1 cellular context compared by ENCODE assay signal in the genomic region with DNA sequence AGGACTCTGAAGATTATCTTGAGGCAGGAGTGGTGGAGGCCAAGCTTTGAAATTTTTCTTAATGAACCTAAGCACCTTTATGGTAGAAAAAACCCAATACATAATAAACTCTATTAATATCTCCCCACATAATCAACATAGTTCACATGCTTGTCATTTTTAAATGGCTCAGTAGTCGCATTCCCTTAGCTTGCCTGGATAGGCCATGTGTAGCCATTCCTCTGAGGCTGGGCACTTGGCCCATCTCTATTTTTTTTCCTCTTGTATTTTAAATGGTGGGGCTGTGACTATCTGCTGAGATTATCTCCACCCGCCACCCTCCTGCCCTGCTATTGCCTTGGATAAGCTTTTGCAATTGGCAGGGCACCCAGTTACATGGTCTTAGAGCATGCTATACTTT.
TF ChIP-seq lines count a peak whose summit lies in the region.

No MANE protein-coding gene starts in this region.

TF ChIP-seq in IMR-90, 13 proteins besides CTCF, POLR2A, EP300 and RAD21 (continued from another document):
- TF ChIP-seq, protein P1, sequence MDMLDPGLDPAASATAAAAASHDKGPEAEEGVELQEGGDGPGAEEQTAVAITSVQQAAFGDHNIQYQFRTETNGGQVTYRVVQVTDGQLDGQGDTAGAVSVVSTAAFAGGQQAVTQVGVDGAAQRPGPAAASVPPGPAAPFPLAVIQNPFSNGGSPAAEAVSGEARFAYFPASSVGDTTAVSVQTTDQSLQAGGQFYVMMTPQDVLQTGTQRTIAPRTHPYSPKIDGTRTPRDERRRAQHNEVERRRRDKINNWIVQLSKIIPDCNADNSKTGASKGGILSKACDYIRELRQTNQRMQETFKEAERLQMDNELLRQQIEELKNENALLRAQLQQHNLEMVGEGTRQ (IDR thresholded peaks at IDR 0.05; ENCODE audit: low read depth, low read length), result no peak
- TF ChIP-seq BHLHE40 (IDR thresholded peaks at IDR 0.05; ENCODE audit: low read depth, low read length) (no peak), MAZ (IDR thresholded peaks at IDR 0.05; ENCODE audit: borderline replicate concordance, low read depth, low read length) (no peak), NFE2L2 (IDR thresholded peaks at IDR 0.05; ENCODE audit: low read depth, low read length) (no peak), CHD1 (IDR thresholded peaks at IDR 0.05; ENCODE audit: low read depth, low read length) (no peak), CEBPB (IDR thresholded peaks at IDR 0.05; ENCODE audit: low read depth, low read length) (no peak), RCOR1 (IDR thresholded peaks at IDR 0.05; ENCODE audit: insufficient replicate concordance, low read length) (no peak)
- TF ChIP-seq, protein P2, sequence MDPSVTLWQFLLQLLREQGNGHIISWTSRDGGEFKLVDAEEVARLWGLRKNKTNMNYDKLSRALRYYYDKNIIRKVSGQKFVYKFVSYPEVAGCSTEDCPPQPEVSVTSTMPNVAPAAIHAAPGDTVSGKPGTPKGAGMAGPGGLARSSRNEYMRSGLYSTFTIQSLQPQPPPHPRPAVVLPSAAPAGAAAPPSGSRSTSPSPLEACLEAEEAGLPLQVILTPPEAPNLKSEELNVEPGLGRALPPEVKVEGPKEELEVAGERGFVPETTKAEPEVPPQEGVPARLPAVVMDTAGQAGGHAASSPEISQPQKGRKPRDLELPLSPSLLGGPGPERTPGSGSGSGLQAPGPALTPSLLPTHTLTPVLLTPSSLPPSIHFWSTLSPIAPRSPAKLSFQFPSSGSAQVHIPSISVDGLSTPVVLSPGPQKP (IDR thresholded peaks at IDR 0.05; ENCODE audit: borderline replicate concordance, low read depth, low read length), result no peak
